Comparison of ENCODE assay signal across 8 cellular contexts in genomic region chr1:33036051-33036525, GRCh38. TPM values are rescaled to one million over a fixed set of nuclear protein-coding genes. Genes with fewer than 3 reads are reported as not detected.
A peak's percentile ranks its signal among the peaks of the same experiment; 100 is the strongest.
DNase-seq lines count a peak whose midpoint lies in the region; ATAC-seq, FAIRE-seq and TF ChIP-seq lines count a peak whose summit lies in the region.

No MANE protein-coding gene starts in this region.

- H3K4me3 ChIP-seq in NB4 (ENCODE audit: low read depth, low read length) (peak overlapping the region; percentile 76), GM12878 (peak overlapping the region; percentile 88), subcutaneous abdominal adipose tissue (ENCODE audit: low read depth in 1 of 5, low read length in 5 of 5) (peak overlapping the region; percentile 79 to 93 (median 84))

- H3K9ac ChIP-seq in GM12878 (ENCODE audit: control insufficient read depth, insufficient read depth, low read length): peak overlapping the region; percentile 90
- H3K9ac ChIP-seq in subcutaneous abdominal adipose tissue (ENCODE audit: low read length in 5 of 5): peak overlapping the region; percentile 86 to 96 (median 91)

- CTCF ChIA-PET in GM12878 (lab: Yijun Ruan, JAX): interaction anchor here (0.6 to 2.0 kb wide), 4 partner anchors 19 to 160 kb away, joined by 3 to 10 read pairs (median 4); no protein-coding TSS in a partner anchor

- no peak for TF ChIP-seq POLR2A in NB4 (IDR thresholded peaks at IDR 0.05; ENCODE audit: extremely low read depth, insufficient read length)
- no peak; the same call in 1 of the 2 replicates for TF ChIP-seq POLR2A in GM12878 (IDR thresholded peaks at IDR 0.05; ENCODE audit: low read depth, low read length)

- POLR2A ChIA-PET in GM12878 (lab: Charles Lee): interaction anchor here (1.4 to 3.4 kb wide), 3 partner anchors 9 to 15 kb away, joined by 4 to 12 read pairs (median 6); no protein-coding TSS in a partner anchor

- H3K27ac ChIP-seq in GM12878 (ENCODE audit: control insufficient read depth, insufficient read depth) (peak overlapping the region; percentile 87), subcutaneous abdominal adipose tissue (ENCODE audit: low read depth, low read length) (peak overlapping the region; percentile 92)

- intact Hi-C loops in GM12878 (cut with micrococcal nuclease; ENCODE audit: unreplicated experiment): loop anchor here (2.0 to 5.0 kb wide), 2 partner anchors 55 to 74 kb away; partner anchors contain the start of gene RNF19B

- TF ChIP-seq EP300 in GM12878 (IDR thresholded peaks at IDR 0.05; ENCODE audit: borderline replicate concordance in 1 of 2, control insufficient read depth in 1 of 2, low read depth in 2 of 2, low read length in 2 of 2): no peak

- H3K4me1 ChIP-seq in GM12878 (ENCODE audit: control insufficient read depth, insufficient read depth, low read length) (peaks cover 8% of the 10 kb centered on the region), subcutaneous abdominal adipose tissue (ENCODE audit: control insufficient read depth in 5 of 5, insufficient read depth in 5 of 5, low read length in 5 of 5) (peaks cover 13 to 49% (median 37%) of the 10 kb centered on the region in 5 donors)

- peak overlapping the region; percentile 93 for H3K4me2 ChIP-seq in GM12878 (ENCODE audit: control insufficient read depth, insufficient read depth)

- H4K20me1 ChIP-seq in GM12878 (ENCODE audit: control insufficient read depth, insufficient read depth): peaks cover 5% of the 10 kb centered on the region; the same call in 1 of the 2 replicates

- TF ChIP-seq CTCF in NB4 (IDR thresholded peaks at IDR 0.05; ENCODE audit: low read depth, low read length): no peak
- TF ChIP-seq CTCF in GM12878 (IDR thresholded peaks at IDR 0.05 in 2 of 3, conservative IDR thresholded peaks at IDR 0.05 in 1 of 3; ENCODE audit: control insufficient read depth in 2 of 3, extremely low read depth in 1 of 3, insufficient read depth in 1 of 3, low read depth in 3 of 3, low read length in 3 of 3): no peak

- RAD21 ChIA-PET in GM12878 (lab: Charles Lee; ENCODE audit: unreplicated experiment): interaction anchor here (1.4 to 2.0 kb wide), 3 partner anchors 11 to 103 kb away, joined by 3 to 7 read pairs (median 6); no protein-coding TSS in a partner anchor

- H3K27me3 ChIP-seq in GM12878 (replicated peaks in 1 of 2; ENCODE audit: control insufficient read depth in 2 of 2, insufficient read depth in 2 of 2, low read length in 1 of 2) (no peaks in the 10 kb centered on the region), subcutaneous abdominal adipose tissue (ENCODE audit: control insufficient read depth in 5 of 5, insufficient read depth in 4 of 5, low read length in 5 of 5) (no peaks in the 10 kb centered on the region)

- H3K79me2 ChIP-seq in GM12878 (ENCODE audit: control insufficient read depth, insufficient read depth, low read length): peaks cover 56% of the 10 kb centered on the region

- H3K36me3 ChIP-seq in GM12878 (ENCODE audit: control insufficient read depth in 2 of 2, insufficient read depth in 2 of 2, low read length in 1 of 2) (peaks cover 0 to 12% of the 10 kb centered on the region in 2 experiments; a peak in 1 of 4 replicates), subcutaneous abdominal adipose tissue (ENCODE audit: control insufficient read depth in 5 of 5, insufficient read depth in 5 of 5, low read length in 5 of 5) (peaks cover 0 to 5% (median 2%) of the 10 kb centered on the region in 5 donors)

- DNase-seq in DMS 273 (lab: John Stamatoyannopoulos, UW; ENCODE audit: unreplicated experiment) (peak; percentile 63), DMS 273 treated with DMSO at 0.1 percent for 48 hours (lab: John Stamatoyannopoulos, UW) (no peak), NB4 (ENCODE audit: low read depth) (peak; percentile 59), GM12878 (ENCODE audit: low read depth, low spot score) (no peak), kidney tubule cell (ENCODE audit: low spot score) (peak; percentile 58), urothelium cell line (ENCODE audit: low spot score) (no peak), NCI-H1105 (lab: John Stamatoyannopoulos, UW) (no peak)

- H3K9me3 ChIP-seq in GM12878 (replicated peaks; ENCODE audit: control insufficient read depth, insufficient read depth, low read length) (no peaks in the 10 kb centered on the region), subcutaneous abdominal adipose tissue (ENCODE audit: control insufficient read depth in 5 of 5, low read length in 5 of 5) (no peaks in the 10 kb centered on the region)

- FAIRE-seq in GM12878 (lab: Jason Lieb, UNC): no peak
- no peak for FAIRE-seq in urothelium cell line (lab: Jason Lieb, UNC)

- TF ChIP-seq RAD21 in GM12878 (IDR thresholded peaks at IDR 0.05; ENCODE audit: insufficient read depth, low read depth, low read length): no peak

- ATAC-seq in GM12878: peak; percentile 35

- in situ Hi-C loops in GM12878 (cut with MboI): no loop called here

- H2AFZ ChIP-seq in GM12878 (ENCODE audit: control insufficient read depth, low read depth, low read length): peak overlapping the region; percentile 3; the same call in 1 of the 2 replicates

- SMC1A ChIA-PET in GM12878 (lab: Charles Lee; ENCODE audit: uncharacterized antibody, unreplicated experiment): interaction anchor here (0.7 to 3.3 kb wide), 5 partner anchors 11 to 103 kb away, joined by 3 to 16 read pairs (median 3); no protein-coding TSS in a partner anchor

- TSS peak; percentile 77 for BruUV-seq in GM12878 (replicated peaks; lab: Mats Ljungman, UMichigan)

- WGBS in GM12878 (ENCODE audit: insufficient coverage, insufficient replicate concordance, low lambda C conversion rate, missing lambda C conversion rate): 2% methylated on average over 5 of the region's 5 CpGs

TF ChIP-seq in GM12878, 131 proteins besides CTCF, POLR2A, EP300 and RAD21 (continues in another document):
- TF ChIP-seq RAD51 (IDR thresholded peaks at IDR 0.05): peak; percentile 63; the same call in 1 of the 2 replicates
- TF ChIP-seq SPI1 (IDR thresholded peaks at IDR 0.05; ENCODE audit: borderline replicate concordance, insufficient read depth, low read depth, low read length): no peak
- TF ChIP-seq RUNX3 (IDR thresholded peaks at IDR 0.05; ENCODE audit: low read length): no peak
- TF ChIP-seq GATAD2B (conservative IDR thresholded peaks at IDR 0.05; ENCODE audit: low read depth): no peak
- TF ChIP-seq ELK1 (IDR thresholded peaks at IDR 0.05; ENCODE audit: low read depth, low read length): no peak
- TF ChIP-seq MXI1 (IDR thresholded peaks at IDR 0.05; ENCODE audit: low read depth, low read length): peak; percentile 95
- no peak for TF ChIP-seq KDM1A (IDR thresholded peaks at IDR 0.05; ENCODE audit: borderline replicate concordance)

RNA-seq across cellular contexts. Expression of gene AK2, which starts 0.6 kb away (rescaled TPM):
- total RNA-seq in GM12878 (2013; cell fraction: nucleolus; rRNA removed): 424 and 447 TPM in 2 replicates
- total RNA-seq in GM12878 (2014; rRNA removed): 191 and 229 TPM in 2 replicates
- total RNA-seq in GM12878 (2014; rRNA removed; fragmentation: Illumina TruSeq; extraction: Trizol): 284 and 290 TPM in 2 replicates
- 272 and 290 TPM in 2 replicates for total RNA-seq in GM12878 (2021)
- polyA plus RNA-seq in GM12878 (2011; ENCODE audit: low read depth): 86.3 TPM
- polyA plus RNA-seq in GM12878 (2011; rRNA removed): 415 and 485 TPM in 2 replicates
- polyA plus RNA-seq in GM12878 (2011; cell fraction: cytosol; rRNA removed): 398 and 633 TPM in 2 replicates
- 263 and 302 TPM in 2 replicates for polyA plus RNA-seq in GM12878 (2011; cell fraction: nucleus; rRNA removed)
- polyA plus RNA-seq in GM12878 (2012): 170 and 192 TPM in 2 replicates
- 500 and 533 TPM in 2 replicates for polyA plus RNA-seq in GM12878 (2014; fragmentation: Illumina TruSeq; extraction: Trizol)
- polyA plus RNA-seq in GM12878 (2014; fragmentation: Nextera tagmentation; extraction: Ambion mirVana): 10 to 100 TPM; 52.3 to 80.3 TPM
- polyA plus RNA-seq in GM12878 (2014; rRNA removed): 248 and 259 TPM in 2 replicates
- 100 to 1,000 TPM; 347 to 359 TPM for polyA plus RNA-seq in GM12878 (2016; fragmentation: Nextera tagmentation; extraction: Ambion mirVana)
- polyA minus RNA-seq in GM12878 (2011; rRNA and poly(A)+ RNA removed): 119 and 142 TPM in 2 replicates
- polyA minus RNA-seq in GM12878 (2011; cell fraction: cytosol; rRNA and poly(A)+ RNA removed): 81.6 and 83.8 TPM in 2 replicates
- polyA minus RNA-seq in GM12878 (2011; cell fraction: nucleus; rRNA and poly(A)+ RNA removed): 73.0 and 82.6 TPM in 2 replicates

RNA-seq across cellular contexts. Expression of gene AZIN2, which starts 44.9 kb away (rescaled TPM):
- total RNA-seq in GM12878 (2013; cell fraction: nucleolus; rRNA removed): 0.69 and 0.88 TPM in 2 replicates
- 0.16 and 0.85 TPM in 2 replicates for total RNA-seq in GM12878 (2014; rRNA removed)
- total RNA-seq in GM12878 (2014; rRNA removed; fragmentation: Illumina TruSeq; extraction: Trizol): 0.31 TPM in 1 of 2 replicates, not detected in the other
- total RNA-seq in GM12878 (2021): 0.19 and 0.31 TPM in 2 replicates
- 2.5 TPM for polyA plus RNA-seq in GM12878 (2011; ENCODE audit: low read depth)
- 0.04 and 0.14 TPM in 2 replicates for polyA plus RNA-seq in GM12878 (2011; rRNA removed)
- 0.18 and 0.22 TPM in 2 replicates for polyA plus RNA-seq in GM12878 (2011; cell fraction: cytosol; rRNA removed)
- polyA plus RNA-seq in GM12878 (2011; cell fraction: nucleus; rRNA removed): 0.25 and 0.44 TPM in 2 replicates
- polyA plus RNA-seq in GM12878 (2012): 0.34 and 0.55 TPM in 2 replicates
- polyA plus RNA-seq in GM12878 (2014; fragmentation: Illumina TruSeq; extraction: Trizol): 0.03 and 0.12 TPM in 2 replicates
- under 1 TPM; 0.02 to 0.05 TPM for polyA plus RNA-seq in GM12878 (2014; fragmentation: Nextera tagmentation; extraction: Ambion mirVana)
- 0.15 and 0.52 TPM in 2 replicates for polyA plus RNA-seq in GM12878 (2014; rRNA removed)
- polyA plus RNA-seq in GM12878 (2016; fragmentation: Nextera tagmentation; extraction: Ambion mirVana): under 1 TPM; 0.33 to 0.35 TPM
- polyA minus RNA-seq in GM12878 (2011; rRNA and poly(A)+ RNA removed): 0.15 TPM in 1 of 2 replicates, not detected in the other
- polyA minus RNA-seq in GM12878 (2011; cell fraction: cytosol; rRNA and poly(A)+ RNA removed): not detected in 2 replicates
- polyA minus RNA-seq in GM12878 (2011; cell fraction: nucleus; rRNA and poly(A)+ RNA removed): 0.36 and 0.86 TPM in 2 replicates

Comparison
In these comparisons a context has a peak if more than half of its experiments do, and no peak if none do; other contexts are left out.
1. DNase-seq: peak in DMS 273 (single experiment), NB4 (single experiment) and kidney tubule cell (single experiment); none in DMS 273 treated with DMSO at 0.1 percent for 48 hours (single experiment), GM12878 (single experiment), urothelium cell line (single experiment) and NCI-H1105 (single experiment).
2. Peak in every context shown above with its lines, with median percentiles within 50 percentile points of each other: H3K4me3 ChIP-seq.